Comparison of ENCODE assay signal across 3 cellular contexts in genomic region chr22:38904052-38904617, GRCh38.
TF ChIP-seq lines count a peak whose summit lies in the region.

No MANE protein-coding gene starts in this region.

TF ChIP-seq in A549, 52 proteins besides CTCF, POLR2A, EP300 and RAD21:
- TF ChIP-seq ZFP36 (IDR thresholded peaks at IDR 0.05; ENCODE audit: borderline replicate concordance, partially characterized antibody), result peak; percentile 76

TF ChIP-seq in K562, 482 proteins besides CTCF, POLR2A, EP300 and RAD21:
- peak; percentile 70 for TF ChIP-seq ZFP36 (IDR thresholded peaks at IDR 0.05; ENCODE audit: low read depth, low read length, partially characterized antibody)

TF ChIP-seq in HepG2, 621 proteins besides CTCF, POLR2A, EP300 and RAD21:
- peak; percentile 36 for TF ChIP-seq ZFP36 (IDR thresholded peaks at IDR 0.05; ENCODE audit: borderline replicate concordance, low read depth, low read length, partially characterized antibody)
